Comparison of ENCODE assay signal across 6 cellular contexts in genomic region chr19:49475995-49476880, GRCh38. TPM values are rescaled to one million over a fixed set of nuclear protein-coding genes. Genes with fewer than 3 reads are reported as not detected.
A peak's percentile ranks its signal among the peaks of the same experiment; 100 is the strongest.
DNase-seq lines count a peak whose midpoint lies in the region; ATAC-seq and TF ChIP-seq lines count a peak whose summit lies in the region.

No MANE protein-coding gene starts in this region.

- POLR2A ChIA-PET in Caco-2 (lab: Charles Lee) (interaction anchor here (1.0 kb wide), 1 partner anchor 23 kb away, joined by 7 read pairs; the partner anchor contains the start of gene ALDH16A1), PC-3 (lab: Charles Lee; ENCODE audit: unreplicated experiment) (no interaction called here), MCF 10A (lab: Yijun Ruan, JAX) (no interaction called here)

- H3K4me3 Mint-ChIP-seq in Caco-2 (ENCODE audit: unreplicated experiment) (no peak overlapping the region), MCF 10A (ENCODE audit: unreplicated experiment) (peak overlapping the region; percentile 45)

- no peak overlapping the region for H3K9ac ChIP-seq in PC-3 (ENCODE audit: low read length)

- H3K4me1 ChIP-seq in Caco-2 (no peaks in the 10 kb centered on the region; the same call in 1 of the 2 replicates), PC-3 (ENCODE audit: insufficient read depth, low read length) (no peaks in the 10 kb centered on the region), psoas muscle (peaks cover 5% of the 10 kb centered on the region)

- H4K20me1 ChIP-seq in PC-3 (ENCODE audit: low read length), result no peaks in the 10 kb centered on the region

- peaks cover 10% of the 10 kb centered on the region for H3K4me1 Mint-ChIP-seq in Caco-2 (ENCODE audit: low read depth, unreplicated experiment)
- H3K4me1 Mint-ChIP-seq in MCF 10A (ENCODE audit: insufficient read depth, unreplicated experiment), result no peaks in the 10 kb centered on the region

- DNase-seq in Caco-2 (peak; percentile 70 to 76), PC-3 (no peak), MCF 10A (ENCODE audit: unreplicated experiment) (no peak), psoas muscle (peak; percentile 60 to 73)

- 0 out of 2 replicates have a peak, but pooled peaks have one; percentile 11 for ATAC-seq in PC-3
- ATAC-seq in psoas muscle, result peak in 2 of 4 donors; percentile 24 to 29
- ATAC-seq in HG03378 (IDR thresholded peaks at IDR 0.05; ENCODE audit: unreplicated experiment), result no peak
- ATAC-seq in HG03108 (IDR thresholded peaks at IDR 0.05; ENCODE audit: unreplicated experiment), result no peak

- H3K36me3 Mint-ChIP-seq in Caco-2 (ENCODE audit: insufficient read depth, unreplicated experiment) (peaks cover 26% of the 10 kb centered on the region), MCF 10A (ENCODE audit: insufficient read depth, unreplicated experiment) (peaks cover 2% of the 10 kb centered on the region)

- no peaks in the 10 kb centered on the region for H3K36me3 ChIP-seq in Caco-2 (ENCODE audit: control insufficient read depth, insufficient read depth, low read length)
- H3K36me3 ChIP-seq in PC-3 (ENCODE audit: low read depth, low read length), result no peaks in the 10 kb centered on the region
- H3K36me3 ChIP-seq in psoas muscle (ENCODE audit: insufficient read depth in 1 of 2, low read depth in 1 of 2), result no peaks in the 10 kb centered on the region

- H3K27ac ChIP-seq in PC-3 (ENCODE audit: low read length) (no peak overlapping the region), psoas muscle (no peak overlapping the region)

- no peak overlapping the region for H3K4me3 ChIP-seq in Caco-2 (ENCODE audit: low read depth, low read length)
- no peak overlapping the region for H3K4me3 ChIP-seq in PC-3 (ENCODE audit: low read length)
- H3K4me3 ChIP-seq in psoas muscle, result no peak overlapping the region

- H3K9me3 Mint-ChIP-seq in Caco-2 (ENCODE audit: unreplicated experiment) (no peaks in the 10 kb centered on the region), MCF 10A (ENCODE audit: unreplicated experiment) (no peaks in the 10 kb centered on the region)

- H3K9me2 ChIP-seq in PC-3 (replicated peaks; ENCODE audit: low read length), result no peaks in the 10 kb centered on the region

- no peak overlapping the region for H2AFZ ChIP-seq in PC-3 (ENCODE audit: low read length)

- H3K4me2 ChIP-seq in PC-3 (ENCODE audit: low read length), result no peak overlapping the region

- no peaks in the 10 kb centered on the region for H3K79me2 ChIP-seq in PC-3 (ENCODE audit: low read length)

- H3K27ac Mint-ChIP-seq in Caco-2 (ENCODE audit: unreplicated experiment), result no peak overlapping the region
- H3K27ac Mint-ChIP-seq in MCF 10A (ENCODE audit: low read depth, unreplicated experiment), result no peak overlapping the region

- intact Hi-C loops in Caco-2 (cut with micrococcal nuclease; ENCODE audit: unreplicated experiment), result no loop called here
- intact Hi-C loops in PC-3 (cut with micrococcal nuclease), result no loop called here
- intact Hi-C loops in MCF 10A (cut with micrococcal nuclease), result no loop called here
- intact Hi-C loops in psoas muscle (cut with DNase I), result no loop called here

- H3K27me3 Mint-ChIP-seq in Caco-2 (ENCODE audit: insufficient read depth, unreplicated experiment) (peaks cover 3% of the 10 kb centered on the region), MCF 10A (ENCODE audit: insufficient read depth, unreplicated experiment) (peaks cover 13% of the 10 kb centered on the region)

- no peaks in the 10 kb centered on the region for H3F3A ChIP-seq in PC-3 (ENCODE audit: low read length, unreplicated experiment)

- CTCF ChIA-PET in Caco-2 (lab: Charles Lee), result interaction anchor here (0.5 to 1.6 kb wide), 8 partner anchors 20 to 483 kb away, joined by 3 to 9 read pairs (median 6); partner anchors contain the start of genes ALDH16A1, GYS1, PIH1D1 and RPS11
- CTCF ChIA-PET in PC-3 (lab: Charles Lee), result no interaction called here
- CTCF ChIA-PET in MCF 10A (lab: Yijun Ruan, JAX), result interaction anchor here (0.6 to 1.2 kb wide), 4 partner anchors 10 to 521 kb away, joined by 3 to 7 read pairs (median 3); no protein-coding TSS in a partner anchor

- BruUV-seq in Caco-2 (replicated peaks; lab: Mats Ljungman, UMichigan), result no TSS peak
- no TSS peak for BruUV-seq in PC-3 (replicated peaks; lab: Mats Ljungman, UMichigan)
- no TSS peak for BruUV-seq in MCF 10A (replicated peaks; lab: Mats Ljungman, UMichigan)

- 57 to 65% (median 62%) methylated on average over 26 to 27 of the region's 27 CpGs for WGBS in psoas muscle, 3 donors

- H3K9me3 ChIP-seq in Caco-2 (no peaks in the 10 kb centered on the region), PC-3 (ENCODE audit: low read length) (no peaks in the 10 kb centered on the region), psoas muscle (no peaks in the 10 kb centered on the region)

- TF ChIP-seq CTCF in Caco-2 (IDR thresholded peaks at IDR 0.05; ENCODE audit: insufficient read depth in 1 of 2, low read depth in 1 of 2, low read length in 1 of 2, severe bottlenecking in 1 of 2, unreplicated experiment in 1 of 2), result peak; percentile 45 to 72
- peak; percentile 23; the same call in 1 of the 2 replicates for TF ChIP-seq CTCF in PC-3 (conservative IDR thresholded peaks at IDR 0.05; ENCODE audit: low read depth, low read length)
- TF ChIP-seq CTCF in MCF 10A (IDR thresholded peaks at IDR 0.05; ENCODE audit: unreplicated experiment), result peak; percentile 50
- peak; percentile 8 for TF ChIP-seq CTCF in psoas muscle (IDR thresholded peaks at IDR 0.05)

- H3K27me3 ChIP-seq in Caco-2 (replicated peaks; ENCODE audit: control insufficient read depth, insufficient read depth, low read length), result no peaks in the 10 kb centered on the region
- no peaks in the 10 kb centered on the region for H3K27me3 ChIP-seq in PC-3 (ENCODE audit: low read length)
- H3K27me3 ChIP-seq in psoas muscle (ENCODE audit: insufficient read depth in 3 of 3, low read length in 2 of 3), result no peaks in the 10 kb centered on the region

RNA-seq across cellular contexts. Expression of gene FLT3LG, which starts 2.2 kb away (rescaled TPM):
- total RNA-seq in Caco-2 (2022), result 2.1 and 2.4 TPM in 2 replicates
- total RNA-seq in PC-3 (2014; rRNA removed), result 0.18 and 2.8 TPM in 2 replicates
- total RNA-seq in MCF 10A (2022), result 1.5 and 3.6 TPM in 2 replicates
- total RNA-seq in psoas muscle, result 1 to 10 TPM; 1.9 to 3.2 (median 2.5) TPM
- polyA plus RNA-seq in psoas muscle, result 1 to 10 TPM; 1.9 to 4.5 (median 4.1) TPM

RNA-seq across cellular contexts. Expression of gene RPL13A, which starts 11.2 kb away (rescaled TPM):
- total RNA-seq in Caco-2 (2022) (2,726 and 2,880 TPM in 2 replicates), PC-3 (2014; rRNA removed) (3,023 and 3,169 TPM in 2 replicates), MCF 10A (2022) (3,716 and 3,819 TPM in 2 replicates), psoas muscle (1,000 to 10,000 TPM; 1,392 to 2,022 (median 1,763) TPM)
- polyA plus RNA-seq in psoas muscle, result 1,000 to 10,000 TPM; 1,992 to 2,955 (median 2,046) TPM

RNA-seq across cellular contexts. Expression of gene RPS11, which starts 20.0 kb away (rescaled TPM):
- total RNA-seq in Caco-2 (2022), result 2,065 and 2,191 TPM in 2 replicates
- 3,913 and 5,174 TPM in 2 replicates for total RNA-seq in PC-3 (2014; rRNA removed)
- 2,096 and 2,306 TPM in 2 replicates for total RNA-seq in MCF 10A (2022)
- 1,000 to 10,000 TPM; 1,146 to 1,506 (median 1,232) TPM for total RNA-seq in psoas muscle
- 1,000 to 10,000 TPM; 2,461 to 3,844 (median 3,134) TPM for polyA plus RNA-seq in psoas muscle

RNA-seq across cellular contexts. Expression of gene ALDH16A1, which starts 23.2 kb away (rescaled TPM):
- 42.1 and 45.0 TPM in 2 replicates for total RNA-seq in Caco-2 (2022)
- not detected in 2 replicates for total RNA-seq in PC-3 (2014; rRNA removed)
- 28.4 and 34.2 TPM in 2 replicates for total RNA-seq in MCF 10A (2022)
- total RNA-seq in psoas muscle, result 10 to 100 TPM in 1 of 4 donors, 1 to 10 TPM in 3; 6.5 to 11.1 (median 7.7) TPM
- polyA plus RNA-seq in psoas muscle, result 10 to 100 TPM in 1 of 3 donors, 1 to 10 TPM in 2; 3.6 to 12.9 (median 5.7) TPM

RNA-seq across cellular contexts. Expression of gene PIH1D1, which starts 24.6 kb away (rescaled TPM):
- total RNA-seq in Caco-2 (2022), result 150 and 167 TPM in 2 replicates
- 171 and 200 TPM in 2 replicates for total RNA-seq in PC-3 (2014; rRNA removed)
- 86.3 and 116 TPM in 2 replicates for total RNA-seq in MCF 10A (2022)
- 10 to 100 TPM; 37.2 to 60.1 (median 43.1) TPM for total RNA-seq in psoas muscle
- polyA plus RNA-seq in psoas muscle, result 10 to 100 TPM; 46.4 to 69.8 (median 52.2) TPM

Comparison
In these comparisons a context has a peak if more than half of its experiments do, and no peak if none do; other contexts are left out.
1. DNase-seq: peak in Caco-2 (2 of 2) and psoas muscle (2 of 2); none in PC-3 (single experiment) and MCF 10A (single experiment).
2. CTCF ChIP-seq: peak in every context shown above with its lines; median percentile 58 in Caco-2; 50 in MCF 10A; 23 in PC-3; 8 in psoas muscle.